In the genomic region with DNA sequence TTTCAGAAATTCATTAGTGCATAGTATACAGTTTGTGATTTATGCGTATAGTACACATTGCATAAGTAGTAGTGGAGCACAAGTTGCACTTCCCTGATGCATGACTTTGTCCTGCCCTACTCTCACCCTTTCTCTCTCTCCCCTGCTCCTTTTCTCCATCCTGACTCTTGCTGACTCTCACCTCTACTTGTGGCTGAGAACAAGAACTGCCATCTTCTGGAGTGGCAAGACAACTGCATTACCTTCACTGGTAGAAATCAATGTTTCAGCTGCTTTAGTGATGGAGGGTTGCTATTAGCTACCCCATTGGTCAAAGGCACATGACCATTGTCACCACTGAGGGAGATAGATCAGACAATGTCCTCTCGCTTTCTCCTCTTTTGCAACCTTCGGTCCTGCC, we compare ENCODE assay signal across 1 cellular context.
TF ChIP-seq lines count a peak whose summit lies in the region.

No MANE protein-coding gene starts in this region.

TF ChIP-seq in H1, 55 proteins besides CTCF, POLR2A, EP300 and RAD21:
- TF ChIP-seq KDM4A (IDR thresholded peaks at IDR 0.05; ENCODE audit: low read depth, low read length, severe bottlenecking) (no peak), GTF2F1 (IDR thresholded peaks at IDR 0.05; ENCODE audit: borderline replicate concordance, low read depth, low read length) (no peak), SP4 (IDR thresholded peaks at IDR 0.05; ENCODE audit: low read length) (no peak), SIRT6 (IDR thresholded peaks at IDR 0.05; ENCODE audit: low read length) (no peak), TAF1 (IDR thresholded peaks at IDR 0.05; ENCODE audit: low read depth, low read length) (no peak), CREB1 (IDR thresholded peaks at IDR 0.05) (no peak), TCF12 (IDR thresholded peaks at IDR 0.05; ENCODE audit: low read depth, low read length) (no peak), ATF3 (IDR thresholded peaks at IDR 0.05; ENCODE audit: insufficient read depth, low read depth, low read length) (no peak), BACH1 (IDR thresholded peaks at IDR 0.05; ENCODE audit: low read length) (no peak), SP1 (IDR thresholded peaks at IDR 0.05; ENCODE audit: low read depth, low read length) (no peak), FOSL1 (IDR thresholded peaks at IDR 0.05; ENCODE audit: insufficient read depth, low read depth, low read length) (no peak), PHF8 (conservative IDR thresholded peaks at IDR 0.05; ENCODE audit: low read depth, low read length) (no peak), JUN (IDR thresholded peaks at IDR 0.05; ENCODE audit: low read depth, low read length) (no peak)
